Comparison of ENCODE assay signal across 1 cellular context in the genomic region with DNA sequence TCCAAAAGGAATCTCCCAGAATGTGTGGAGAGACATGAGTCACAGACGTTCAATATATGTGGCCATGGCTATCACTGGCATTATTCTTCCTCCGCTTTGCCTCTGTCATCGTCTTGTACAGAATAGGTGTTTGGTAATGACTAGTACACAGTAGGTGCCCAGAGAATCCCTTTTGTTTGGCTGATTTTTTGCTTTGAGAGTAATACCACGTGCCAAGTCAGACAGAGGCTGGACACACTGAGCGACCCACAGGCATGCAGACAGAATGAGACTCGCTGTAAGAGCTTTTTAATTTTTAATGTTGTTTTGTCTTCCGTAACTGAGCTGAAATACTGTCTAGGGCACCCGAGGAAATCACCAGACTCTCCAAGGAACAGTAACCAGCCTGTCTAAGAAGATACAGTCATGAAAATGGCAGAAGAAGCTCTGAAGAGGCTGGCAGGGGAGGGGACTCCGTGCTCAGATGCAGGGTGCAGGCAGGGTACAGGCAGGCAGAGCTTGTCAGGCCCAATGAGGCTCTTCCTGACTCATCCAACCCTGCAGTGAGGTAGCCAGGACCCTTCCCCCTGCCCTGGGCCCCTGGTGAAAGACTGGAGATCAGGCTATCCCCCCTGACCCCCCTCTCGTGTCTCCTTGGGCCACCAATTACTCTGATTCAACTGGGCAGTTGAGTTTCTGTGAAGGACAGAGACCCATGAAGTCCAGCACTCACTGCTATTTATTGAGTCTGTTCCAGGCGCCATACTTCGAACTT.
TF ChIP-seq lines count a peak whose summit lies in the region.

No MANE protein-coding gene starts in this region.

TF ChIP-seq in GM23338, 12 proteins besides CTCF, POLR2A, EP300 and RAD21 (continued from another document):
- TF ChIP-seq, protein P1, sequence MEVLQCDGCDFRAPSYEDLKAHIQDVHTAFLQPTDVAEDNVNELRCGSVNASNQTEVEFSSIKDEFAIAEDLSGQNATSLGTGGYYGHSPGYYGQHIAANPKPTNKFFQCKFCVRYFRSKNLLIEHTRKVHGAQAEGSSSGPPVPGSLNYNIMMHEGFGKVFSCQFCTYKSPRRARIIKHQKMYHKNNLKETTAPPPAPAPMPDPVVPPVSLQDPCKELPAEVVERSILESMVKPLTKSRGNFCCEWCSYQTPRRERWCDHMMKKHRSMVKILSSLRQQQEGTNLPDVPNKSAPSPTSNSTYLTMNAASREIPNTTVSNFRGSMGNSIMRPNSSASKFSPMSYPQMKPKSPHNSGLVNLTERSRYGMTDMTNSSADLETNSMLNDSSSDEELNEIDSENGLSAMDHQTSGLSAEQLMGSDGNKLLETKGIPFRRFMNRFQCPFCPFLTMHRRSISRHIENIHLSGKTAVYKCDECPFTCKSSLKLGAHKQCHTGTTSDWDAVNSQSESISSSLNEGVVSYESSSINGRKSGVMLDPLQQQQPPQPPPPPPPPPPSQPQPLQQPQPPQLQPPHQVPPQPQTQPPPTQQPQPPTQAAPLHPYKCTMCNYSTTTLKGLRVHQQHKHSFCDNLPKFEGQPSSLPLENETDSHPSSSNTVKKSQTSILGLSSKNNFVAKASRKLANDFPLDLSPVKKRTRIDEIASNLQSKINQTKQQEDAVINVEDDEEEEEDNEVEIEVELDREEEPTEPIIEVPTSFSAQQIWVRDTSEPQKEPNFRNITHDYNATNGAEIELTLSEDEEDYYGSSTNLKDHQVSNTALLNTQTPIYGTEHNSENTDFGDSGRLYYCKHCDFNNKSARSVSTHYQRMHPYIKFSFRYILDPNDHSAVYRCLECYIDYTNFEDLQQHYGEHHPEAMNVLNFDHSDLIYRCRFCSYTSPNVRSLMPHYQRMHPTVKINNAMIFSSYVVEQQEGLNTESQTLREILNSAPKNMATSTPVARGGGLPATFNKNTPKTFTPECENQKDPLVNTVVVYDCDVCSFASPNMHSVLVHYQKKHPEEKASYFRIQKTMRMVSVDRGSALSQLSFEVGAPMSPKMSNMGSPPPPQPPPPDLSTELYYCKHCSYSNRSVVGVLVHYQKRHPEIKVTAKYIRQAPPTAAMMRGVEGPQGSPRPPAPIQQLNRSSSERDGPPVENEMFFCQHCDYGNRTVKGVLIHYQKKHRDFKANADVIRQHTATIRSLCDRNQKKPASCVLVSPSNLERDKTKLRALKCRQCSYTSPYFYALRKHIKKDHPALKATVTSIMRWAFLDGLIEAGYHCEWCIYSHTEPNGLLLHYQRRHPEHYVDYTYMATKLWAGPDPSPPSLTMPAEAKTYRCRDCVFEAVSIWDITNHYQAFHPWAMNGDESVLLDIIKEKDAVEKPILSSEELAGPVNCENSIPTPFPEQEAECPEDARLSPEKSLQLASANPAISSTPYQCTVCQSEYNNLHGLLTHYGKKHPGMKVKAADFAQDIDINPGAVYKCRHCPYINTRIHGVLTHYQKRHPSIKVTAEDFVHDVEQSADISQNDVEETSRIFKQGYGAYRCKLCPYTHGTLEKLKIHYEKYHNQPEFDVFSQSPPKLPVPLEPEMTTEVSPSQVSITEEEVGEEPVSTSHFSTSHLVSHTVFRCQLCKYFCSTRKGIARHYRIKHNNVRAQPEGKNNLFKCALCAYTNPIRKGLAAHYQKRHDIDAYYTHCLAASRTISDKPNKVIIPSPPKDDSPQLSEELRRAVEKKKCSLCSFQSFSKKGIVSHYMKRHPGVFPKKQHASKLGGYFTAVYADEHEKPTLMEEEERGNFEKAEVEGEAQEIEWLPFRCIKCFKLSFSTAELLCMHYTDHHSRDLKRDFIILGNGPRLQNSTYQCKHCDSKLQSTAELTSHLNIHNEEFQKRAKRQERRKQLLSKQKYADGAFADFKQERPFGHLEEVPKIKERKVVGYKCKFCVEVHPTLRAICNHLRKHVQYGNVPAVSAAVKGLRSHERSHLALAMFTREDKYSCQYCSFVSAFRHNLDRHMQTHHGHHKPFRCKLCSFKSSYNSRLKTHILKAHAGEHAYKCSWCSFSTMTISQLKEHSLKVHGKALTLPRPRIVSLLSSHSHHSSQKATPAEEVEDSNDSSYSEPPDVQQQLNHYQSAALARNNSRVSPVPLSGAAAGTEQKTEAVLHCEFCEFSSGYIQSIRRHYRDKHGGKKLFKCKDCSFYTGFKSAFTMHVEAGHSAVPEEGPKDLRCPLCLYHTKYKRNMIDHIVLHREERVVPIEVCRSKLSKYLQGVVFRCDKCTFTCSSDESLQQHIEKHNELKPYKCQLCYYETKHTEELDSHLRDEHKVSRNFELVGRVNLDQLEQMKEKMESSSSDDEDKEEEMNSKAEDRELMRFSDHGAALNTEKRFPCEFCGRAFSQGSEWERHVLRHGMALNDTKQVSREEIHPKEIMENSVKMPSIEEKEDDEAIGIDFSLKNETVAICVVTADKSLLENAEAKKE (CRISPR knock-in tag; IDR thresholded peaks at IDR 0.05), result no peak
- TF ChIP-seq, protein P2, sequence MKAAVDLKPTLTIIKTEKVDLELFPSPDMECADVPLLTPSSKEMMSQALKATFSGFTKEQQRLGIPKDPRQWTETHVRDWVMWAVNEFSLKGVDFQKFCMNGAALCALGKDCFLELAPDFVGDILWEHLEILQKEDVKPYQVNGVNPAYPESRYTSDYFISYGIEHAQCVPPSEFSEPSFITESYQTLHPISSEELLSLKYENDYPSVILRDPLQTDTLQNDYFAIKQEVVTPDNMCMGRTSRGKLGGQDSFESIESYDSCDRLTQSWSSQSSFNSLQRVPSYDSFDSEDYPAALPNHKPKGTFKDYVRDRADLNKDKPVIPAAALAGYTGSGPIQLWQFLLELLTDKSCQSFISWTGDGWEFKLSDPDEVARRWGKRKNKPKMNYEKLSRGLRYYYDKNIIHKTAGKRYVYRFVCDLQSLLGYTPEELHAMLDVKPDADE (IDR thresholded peaks at IDR 0.05), result no peak
- TF ChIP-seq CREB1 (CRISPR knock-in tag; IDR thresholded peaks at IDR 0.05; ENCODE audit: low read depth) (no peak), EZH2 (IDR thresholded peaks at IDR 0.05; ENCODE audit: low read depth, unreplicated experiment) (no peak)
